15 cellular contexts compared by ENCODE assay signal in genomic region chr15:68517285-68517711, GRCh38.
DNase-seq lines count a peak whose midpoint lies in the region; TF ChIP-seq lines count a peak whose summit lies in the region.
"Had no signal": no experiment of that assay in that cellular context is flagged by ENCODE, and none has a peak within 500 bp of the region (broad histone marks: within the 10 kb centered on the region; RNA-seq: fewer than 3 reads in every experiment).

No MANE protein-coding gene starts in this region.

- H3K79me1 ChIP-seq in mesendoderm (ENCODE audit: low read length) = no peaks in the 10 kb centered on the region

- H3K79me2 ChIP-seq in mesendoderm (ENCODE audit: control insufficient read depth, insufficient read depth, low read length) = no peaks in the 10 kb centered on the region

- H3K9ac ChIP-seq in mesendoderm (ENCODE audit: low read length) = no peak overlapping the region

- no peak overlapping the region for H3K4ac ChIP-seq in mesendoderm (ENCODE audit: low read depth, low read length)

- H3K27ac Mint-ChIP-seq in type B pancreatic cell = no peak overlapping the region
- no peak overlapping the region for H3K27ac Mint-ChIP-seq in T-helper 2 cell treated with Interferon-gamma antibody and Interleukin-4, amounts not matched to agents 5 μg/mL and 100 μg/mL, for 36 hours
- H3K27ac Mint-ChIP-seq in activated naive CD8-positive, alpha-beta T cell treated with anti-CD3 and anti-CD28 coated beads for 36 hours = no peak overlapping the region
- H3K27ac Mint-ChIP-seq: T-helper 17 cell had no signal

- H3K4me2 ChIP-seq in mesendoderm (ENCODE audit: low read length) = no peak overlapping the region

- H3K4me3 Mint-ChIP-seq in type B pancreatic cell = no peak overlapping the region
- no peak overlapping the region for H3K4me3 Mint-ChIP-seq in T-helper 2 cell treated with Interferon-gamma antibody and Interleukin-4, amounts not matched to agents 5 μg/mL and 100 μg/mL, for 36 hours
- no peak overlapping the region for H3K4me3 Mint-ChIP-seq in activated naive CD8-positive, alpha-beta T cell treated with anti-CD3 and anti-CD28 coated beads for 36 hours
- H3K4me3 Mint-ChIP-seq: T-helper 17 cell had no signal

- no peak overlapping the region for H3K18ac ChIP-seq in mesendoderm (ENCODE audit: low read length)

- H3K4me1 ChIP-seq in HEK293 (ENCODE audit: control insufficient read depth, insufficient read depth, low read length) = no peaks in the 10 kb centered on the region
- peaks cover 3% of the 10 kb centered on the region for H3K4me1 ChIP-seq in mesendoderm (ENCODE audit: control insufficient read depth, low read depth, low read length)

- no peaks in the 10 kb centered on the region for H3K4me1 Mint-ChIP-seq in type B pancreatic cell (ENCODE audit: unreplicated experiment)
- H3K4me1 Mint-ChIP-seq in T-helper 2 cell treated with Interferon-gamma antibody and Interleukin-4, amounts not matched to agents 5 μg/mL and 100 μg/mL, for 36 hours (ENCODE audit: low read depth) = peaks cover 2% of the 10 kb centered on the region
- no peaks in the 10 kb centered on the region for H3K4me1 Mint-ChIP-seq in activated naive CD8-positive, alpha-beta T cell treated with anti-CD3 and anti-CD28 coated beads for 36 hours
- H3K4me1 Mint-ChIP-seq: T-helper 17 cell had no signal

- no peak overlapping the region for H3K4me3 ChIP-seq in HEK293 (ENCODE audit: low read depth, low read length)
- no peak overlapping the region for H3K4me3 ChIP-seq in mesendoderm (ENCODE audit: low read length)

- no peak overlapping the region for H4K8ac ChIP-seq in mesendoderm (ENCODE audit: low read depth, low read length)

- H3K36me3 ChIP-seq in HEK293 (ENCODE audit: control insufficient read depth in 2 of 2, insufficient read depth in 1 of 2, low read length in 2 of 2) (no peaks in the 10 kb centered on the region), mesendoderm (ENCODE audit: control insufficient read depth, insufficient read depth, low read length) (no peaks in the 10 kb centered on the region)

- CTCF ChIA-PET in HEK293 (lab: Yijun Ruan, JAX) = interaction anchor here (0.6 to 1.4 kb wide), 4 partner anchors 33 to 213 kb away, joined by 3 to 4 read pairs (median 3); no protein-coding TSS in a partner anchor

- TF ChIP-seq CTCF in HEK293 (tag by site-specific recombination; IDR thresholded peaks at IDR 0.05) = no peak
- TF ChIP-seq CTCF in type B pancreatic cell (conservative IDR thresholded peaks at IDR 0.05) = peak; percentile 65

- no peak overlapping the region for H3K23ac ChIP-seq in mesendoderm (ENCODE audit: low read length)

- H3K27me3 ChIP-seq in mesendoderm (ENCODE audit: insufficient read depth, low read length, poor library complexity) = no peaks in the 10 kb centered on the region

- H3K27ac ChIP-seq in HEK293 (ENCODE audit: extremely low read depth, low read depth, low read length) = no peak overlapping the region
- H3K27ac ChIP-seq in cingulate gyrus (ENCODE audit: low read depth, low read length) = peak overlapping the region; percentile 63
- H3K27ac ChIP-seq in mesendoderm (ENCODE audit: low read depth, low read length) = no peak overlapping the region

- no CpG with 5 or more reads among the region's 5 CpGs for WGBS in mesendoderm (ENCODE audit: extremely low coverage, insufficient coverage, low lambda C conversion rate)

- no peak overlapping the region for H2BK15ac ChIP-seq in mesendoderm (replicated peaks; ENCODE audit: low read depth)

- no peak overlapping the region for H2BK120ac ChIP-seq in mesendoderm (ENCODE audit: low read depth, low read length)

- H3K9me3 Mint-ChIP-seq in type B pancreatic cell = peaks cover 3% of the 10 kb centered on the region
- H3K9me3 Mint-ChIP-seq in T-helper 2 cell treated with Interferon-gamma antibody and Interleukin-4, amounts not matched to agents 5 μg/mL and 100 μg/mL, for 36 hours = peaks cover 8% of the 10 kb centered on the region
- peaks cover 4% of the 10 kb centered on the region for H3K9me3 Mint-ChIP-seq in activated naive CD8-positive, alpha-beta T cell treated with anti-CD3 and anti-CD28 coated beads for 36 hours

- POLR2A ChIA-PET in HEK293 (lab: Yijun Ruan, JAX) = no interaction called here

- no peaks in the 10 kb centered on the region for H3K36me3 Mint-ChIP-seq in type B pancreatic cell
- H3K36me3 Mint-ChIP-seq in T-helper 2 cell treated with Interferon-gamma antibody and Interleukin-4, amounts not matched to agents 5 μg/mL and 100 μg/mL, for 36 hours (ENCODE audit: low read depth) = no peaks in the 10 kb centered on the region
- no peaks in the 10 kb centered on the region for H3K36me3 Mint-ChIP-seq in activated naive CD8-positive, alpha-beta T cell treated with anti-CD3 and anti-CD28 coated beads for 36 hours

- H2AK5ac ChIP-seq in mesendoderm (ENCODE audit: low read length) = no peak overlapping the region

- H2BK5ac ChIP-seq in mesendoderm (ENCODE audit: low read length) = no peak overlapping the region

- DNase-seq in mesendoderm = peak; percentile 66
- no peak for DNase-seq in type B pancreatic cell (ENCODE audit: extremely low spot score, unreplicated experiment)
- DNase-seq in T-helper 2 cell treated with Interferon-gamma antibody and Interleukin-4, amounts not matched to agents 5 μg/mL and 100 μg/mL, for 36 hours (ENCODE audit: low spot score) = no peak
- no peak for DNase-seq in mucosa of gallbladder (ENCODE audit: low spot score)
- no peak for DNase-seq in activated naive CD8-positive, alpha-beta T cell treated with anti-CD3 and anti-CD28 coated beads for 36 hours
- DNase-seq: activated CD8-positive, alpha-beta memory T cell treated with anti-CD3 and anti-CD28 coated beads for 24 hours; activated naive CD4-positive, alpha-beta T cell treated with anti-CD3 and anti-CD28 coated beads, Interleukin-2, amount 50 U/mL, for 16 hours; Calu3; effector CD4-positive, alpha-beta T cell; NCI-H2171 treated with DMSO at 0.1 percent for 48 hours; PC-3; stimulated activated CD4-positive, alpha-beta T cell treated with anti-CD3 and anti-CD28 coated beads, Interleukin-2, amount 100 ng/mL, for 24 hours; T-helper 17 cell had no signal

- no peak overlapping the region for H4K5ac ChIP-seq in mesendoderm (ENCODE audit: low read length)

- H3K27me3 Mint-ChIP-seq in type B pancreatic cell = peaks cover 3% of the 10 kb centered on the region
- H3K27me3 Mint-ChIP-seq in T-helper 2 cell treated with Interferon-gamma antibody and Interleukin-4, amounts not matched to agents 5 μg/mL and 100 μg/mL, for 36 hours (ENCODE audit: low read depth) = peaks cover 26% of the 10 kb centered on the region
- peaks cover 20% of the 10 kb centered on the region for H3K27me3 Mint-ChIP-seq in activated naive CD8-positive, alpha-beta T cell treated with anti-CD3 and anti-CD28 coated beads for 36 hours

- H3K56ac ChIP-seq in mesendoderm (ENCODE audit: low read length) = no peak overlapping the region

- peaks cover 2% of the 10 kb centered on the region; the same call in 1 of the 2 replicates for H3K9me3 ChIP-seq in HEK293 (ENCODE audit: control insufficient read depth, insufficient read depth, low read depth, low read length)

TF ChIP-seq in HEK293, 187 proteins besides CTCF, POLR2A, EP300 and RAD21:
- 0 out of 2 replicates have a peak, but pooled peaks have one; percentile 25 for TF ChIP-seq ZBTB17 (tag by site-specific recombination; IDR thresholded peaks at IDR 0.05)
- no peak for TF ChIP-seq SP2 (tag by site-specific recombination; IDR thresholded peaks at IDR 0.05)
- TF ChIP-seq ZNF366 (tag by site-specific recombination; conservative IDR thresholded peaks at IDR 0.05) = no peak
